In the genomic region with DNA sequence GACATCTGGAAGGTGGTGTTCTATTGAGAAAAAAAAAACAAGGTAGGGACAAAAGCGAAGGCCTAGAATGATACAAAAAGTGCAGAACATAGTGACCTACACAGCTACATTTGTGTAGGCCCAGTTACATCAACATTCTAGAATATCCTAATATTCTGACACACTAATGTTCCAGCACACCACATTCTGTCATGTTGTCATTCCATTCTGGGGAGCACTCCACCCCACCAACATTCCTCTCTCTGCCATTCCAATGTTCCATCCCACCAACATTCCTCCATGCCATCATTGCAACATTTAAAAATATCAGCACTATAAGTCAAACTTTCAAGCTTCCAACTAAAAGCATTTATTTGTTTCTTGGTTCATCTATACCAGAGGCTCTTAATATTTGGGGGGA, we compare ENCODE assay signal across 23 cellular contexts. TPM values are rescaled to one million over a fixed set of nuclear protein-coding genes. Genes with fewer than 3 reads are reported as not detected.
DNase-seq lines count a peak whose midpoint lies in the region; ATAC-seq and TF ChIP-seq lines count a peak whose summit lies in the region.
"Had no signal": no experiment of that assay in that cellular context is flagged by ENCODE, and none has a peak within 500 bp of the region (broad histone marks: within the 10 kb centered on the region; RNA-seq: fewer than 3 reads in every experiment).

No MANE protein-coding gene starts in this region.

- intact Hi-C loops in adrenal gland (cut with DNase I): no loop called here

- H2AFZ ChIP-seq in mesenchymal stem cell (ENCODE audit: low read depth, low read length): no peak overlapping the region

- no peak overlapping the region for H4K91ac ChIP-seq in mesenchymal stem cell (ENCODE audit: low read length)

- no peak overlapping the region for H3K9ac ChIP-seq in mesenchymal stem cell (ENCODE audit: low read length)

- H3K4me1 ChIP-seq in mesenchymal stem cell (ENCODE audit: control insufficient read depth, insufficient read depth, low read depth, low read length): peaks cover 4% of the 10 kb centered on the region
- H3K4me1 ChIP-seq in adrenal gland (replicated peaks in 1 of 2): no peaks in the 10 kb centered on the region
- H3K4me1 ChIP-seq: prostate gland had no signal

- no peaks in the 10 kb centered on the region for H3K9me3 Mint-ChIP-seq in central memory CD8-positive, alpha-beta T cell
- H3K9me3 Mint-ChIP-seq: activated T-cell treated with anti-CD3 and anti-CD28 coated beads, Interleukin-2, amount 50 U/mL, for 4 hours; endodermal cell; natural killer cell treated with Interleukin-12 subunit alpha and Interleukin-12 subunit beta and Interleukin-15 and Interleukin-18, amount 100 ng/mL, for 72 hours had no signal

- H4K8ac ChIP-seq in mesenchymal stem cell (ENCODE audit: low read length): no peak overlapping the region

- H3K4ac ChIP-seq in mesenchymal stem cell (ENCODE audit: low read depth in 1 of 2, low read length in 2 of 2): no peak overlapping the region

- no peak overlapping the region for H3K18ac ChIP-seq in mesenchymal stem cell (ENCODE audit: low read depth in 1 of 2, low read length in 2 of 2)

- no peak for ATAC-seq in central memory CD8-positive, alpha-beta T cell (replicated peaks; ENCODE audit: extremely low read depth, poor library complexity, severe bottlenecking)
- ATAC-seq in HG03378 (IDR thresholded peaks at IDR 0.05; ENCODE audit: unreplicated experiment): no peak
- ATAC-seq: activated T-cell treated with anti-CD3 and anti-CD28 coated beads, Interleukin-2, amount 50 U/mL, for 4 hours; HepG2; natural killer cell treated with Interleukin-12 subunit alpha and Interleukin-12 subunit beta and Interleukin-15 and Interleukin-18, amount 100 ng/mL, for 72 hours; PC-3 had no signal

- no peak overlapping the region for H2AK5ac ChIP-seq in mesenchymal stem cell (ENCODE audit: low read length, severe bottlenecking)

- no peak overlapping the region for H2BK5ac ChIP-seq in mesenchymal stem cell (ENCODE audit: low read depth, low read length, poor library complexity, severe bottlenecking)

- H3K27me3 ChIP-seq in mesenchymal stem cell (ENCODE audit: control insufficient read depth in 1 of 2, insufficient read depth in 1 of 2, low read length in 2 of 2) (no peaks in the 10 kb centered on the region), adrenal gland (no peaks in the 10 kb centered on the region)
- H3K27me3 ChIP-seq: vagina had no signal

- H3K27ac Mint-ChIP-seq in central memory CD8-positive, alpha-beta T cell (ENCODE audit: low read depth): peak overlapping the region; percentile 32
- H3K27ac Mint-ChIP-seq: activated naive CD8-positive, alpha-beta T cell; endodermal cell; natural killer cell treated with Interleukin-12 subunit alpha and Interleukin-12 subunit beta and Interleukin-15 and Interleukin-18, amount 100 ng/mL, for 72 hours had no signal

- no peak overlapping the region for H3K23ac ChIP-seq in mesenchymal stem cell (ENCODE audit: low read length in 2 of 2)

- no peak overlapping the region for H3K27ac ChIP-seq in mesenchymal stem cell (ENCODE audit: low read length, poor library complexity, severe bottlenecking)
- no peak overlapping the region for H3K27ac ChIP-seq in adrenal gland
- H3K27ac ChIP-seq: prostate gland, vagina had no signal

- peaks cover 15% of the 10 kb centered on the region for H3K4me1 Mint-ChIP-seq in central memory CD8-positive, alpha-beta T cell

- 100% methylated on average over 1 of the region's 1 CpG for WGBS in mesenchymal stem cell
- WGBS in adrenal gland, 4 donors: 94 to 100% (median 98%) methylated on average over 1 of the region's 1 CpG

- no peak overlapping the region for H3K4me3 ChIP-seq in mesenchymal stem cell (ENCODE audit: insufficient read depth in 1 of 2, low read depth in 1 of 2, low read length in 2 of 2)
- no peak overlapping the region for H3K4me3 ChIP-seq in adrenal gland
- H3K4me3 ChIP-seq: prostate gland, vagina had no signal

- H2BK120ac ChIP-seq in mesenchymal stem cell (ENCODE audit: low read depth, low read length): no peak overlapping the region

- H3K4me2 ChIP-seq in mesenchymal stem cell (ENCODE audit: low read length, poor library complexity, severe bottlenecking): no peak overlapping the region

- H2BK12ac ChIP-seq in mesenchymal stem cell (ENCODE audit: low read length in 2 of 2): no peak overlapping the region

- TF ChIP-seq CTCF in adrenal gland (IDR thresholded peaks at IDR 0.05): no peak

- H3K9me3 ChIP-seq in mesenchymal stem cell (ENCODE audit: control insufficient read depth, low read length) (no peaks in the 10 kb centered on the region), adrenal gland (replicated peaks in 1 of 3) (no peaks in the 10 kb centered on the region)
- H3K9me3 ChIP-seq: prostate gland, vagina had no signal

- H3K79me1 ChIP-seq in mesenchymal stem cell (replicated peaks; ENCODE audit: low read length, poor library complexity, severe bottlenecking): no peaks in the 10 kb centered on the region

- no peak for TF ChIP-seq POLR2A in adrenal gland (IDR thresholded peaks at IDR 0.05)

- H3K14ac ChIP-seq in mesenchymal stem cell (ENCODE audit: low read length in 2 of 2): no peak overlapping the region

- DNase-seq in AG08395 (ENCODE audit: low spot score) (peak; percentile 90), HS-5 (ENCODE audit: low read depth) (peak; percentile 32), mesenchymal stem cell (peak; percentile 22), superior temporal gyrus (ENCODE audit: extremely low spot score) (no peak), adrenal gland (no peak), MV-4-11 (lab: John Stamatoyannopoulos, UW) (no peak)
- DNase-seq in central memory CD8-positive, alpha-beta T cell (ENCODE audit: low spot score in 2 of 2): no peak
- DNase-seq: activated CD4-positive, alpha-beta T cell treated with anti-CD3 and anti-CD28 coated beads, Interleukin-2, amount 50 U/mL, for 4 hours; activated T-cell treated with anti-CD3 and anti-CD28 coated beads, Interleukin-2, amount 50 U/mL, for 4 hours; central memory CD4-positive, alpha-beta T cell; NCI-H2081 treated with DMSO at 0.1 percent for 48 hours; NCI-H526; PC-3 had no signal

- H3K36me3 Mint-ChIP-seq in central memory CD8-positive, alpha-beta T cell (ENCODE audit: insufficient read depth): peaks cover 12% of the 10 kb centered on the region
- H3K36me3 Mint-ChIP-seq: natural killer cell treated with Interleukin-12 subunit alpha and Interleukin-12 subunit beta and Interleukin-15 and Interleukin-18, amount 100 ng/mL, for 72 hours had no signal

- no peak overlapping the region for H3K4me3 Mint-ChIP-seq in central memory CD8-positive, alpha-beta T cell
- H3K4me3 Mint-ChIP-seq: activated naive CD8-positive, alpha-beta T cell; activated T-cell treated with anti-CD3 and anti-CD28 coated beads, Interleukin-2, amount 50 U/mL, for 4 hours; endodermal cell; natural killer cell treated with Interleukin-12 subunit alpha and Interleukin-12 subunit beta and Interleukin-15 and Interleukin-18, amount 100 ng/mL, for 72 hours had no signal

- H2BK15ac ChIP-seq in mesenchymal stem cell (ENCODE audit: low read depth, poor library complexity, severe bottlenecking): no peak overlapping the region

- H3K36me3 ChIP-seq in mesenchymal stem cell (ENCODE audit: control insufficient read depth in 1 of 2, insufficient read depth in 2 of 2, low read depth in 1 of 2, low read length in 2 of 2) (no peaks in the 10 kb centered on the region), adrenal gland (replicated peaks in 1 of 2) (no peaks in the 10 kb centered on the region)
- H3K36me3 ChIP-seq: prostate gland, vagina had no signal

- no peaks in the 10 kb centered on the region for H3K27me3 Mint-ChIP-seq in central memory CD8-positive, alpha-beta T cell
- H3K27me3 Mint-ChIP-seq: activated naive CD8-positive, alpha-beta T cell; natural killer cell treated with Interleukin-12 subunit alpha and Interleukin-12 subunit beta and Interleukin-15 and Interleukin-18, amount 100 ng/mL, for 72 hours had no signal

RNA-seq across cellular contexts. Expression of gene COA7, which starts 28.5 kb away (rescaled TPM):
- 9.7 TPM for polyA plus RNA-seq in mesenchymal stem cell (2013, experiment 1 of 2)
- 9.6 TPM for polyA plus RNA-seq in mesenchymal stem cell (2013, experiment 2 of 2)
- total RNA-seq in adrenal gland: 10 to 100 TPM in 7 of 8 donors, 1 to 10 TPM in 1; 8.1 to 34.5 (median 13.8) TPM
- polyA plus RNA-seq in adrenal gland: 10 to 100 TPM in 1 of 3 donors, 1 to 10 TPM in 2; 3.1 to 18.0 (median 4.3) TPM

RNA-seq across cellular contexts. Expression of gene SHISAL2A, which starts 36.7 kb away (rescaled TPM):
- polyA plus RNA-seq in mesenchymal stem cell (2013, experiment 1 of 2): not detected
- polyA plus RNA-seq in mesenchymal stem cell (2013, experiment 2 of 2): not detected
- under 1 TPM in 5 of 8 donors, not detected in 3; 0.40 to 0.79 (median 0.55) TPM for total RNA-seq in adrenal gland
- 1 to 10 TPM in 1 of 3 donors, under 1 TPM in 2; 0.20 to 1.9 (median 0.57) TPM for polyA plus RNA-seq in adrenal gland
- total RNA-seq: glomerular endothelial cell, H4, HepG2, lung microvascular endothelial cell, PC-3 had no signal
- polyA plus RNA-seq: HepG2 had no signal

RNA-seq across cellular contexts. Expression of gene ZYG11B, which starts 56.6 kb away (rescaled TPM):
- polyA plus RNA-seq in mesenchymal stem cell (2013, experiment 1 of 2): 13.2 TPM
- 13.1 TPM for polyA plus RNA-seq in mesenchymal stem cell (2013, experiment 2 of 2)
- 10 to 100 TPM; 34.7 to 63.5 (median 46.6) TPM for total RNA-seq in adrenal gland
- polyA plus RNA-seq in adrenal gland: 10 to 100 TPM in 2 of 3 donors, 1 to 10 TPM in 1; 4.5 to 22.4 (median 11.7) TPM

Comparison
In these comparisons a context has a peak if more than half of its experiments do, and no peak if none do; other contexts are left out.
1. DNase-seq: peak in AG08395 (single experiment), HS-5 (single experiment) and mesenchymal stem cell (single experiment); none in central memory CD8-positive, alpha-beta T cell (0 of 2), superior temporal gyrus (single experiment), adrenal gland (0 of 7) and MV-4-11 (single experiment).